Comparison of ENCODE assay signal across 1 cellular context in genomic region chr16:84043486-84044107, GRCh38.
TF ChIP-seq lines count a peak whose summit lies in the region.

No MANE protein-coding gene starts in this region.

TF ChIP-seq in HepG2, 621 proteins besides CTCF, POLR2A, EP300 and RAD21 (continued from another document):
- TF ChIP-seq ZNF260 (CRISPR knock-in tag; IDR thresholded peaks at IDR 0.05; ENCODE audit: borderline replicate concordance, low read depth) (no peak), REST (IDR thresholded peaks at IDR 0.05; ENCODE audit: borderline replicate concordance in 1 of 2, low read depth in 1 of 2, low read length in 2 of 2) (no peak), MTF2 (CRISPR knock-in tag; IDR thresholded peaks at IDR 0.05; ENCODE audit: borderline replicate concordance) (0 out of 2 replicates have a peak, but pooled peaks have one; percentile 51), MTERF4 (CRISPR knock-in tag; IDR thresholded peaks at IDR 0.05) (no peak), TARDBP (CRISPR knock-in tag; IDR thresholded peaks at IDR 0.05) (no peak), ZNF605 (CRISPR knock-in tag; IDR thresholded peaks at IDR 0.05) (0 out of 2 replicates have a peak, but pooled peaks have one; percentile 46), TGIF2 (CRISPR knock-in tag; IDR thresholded peaks at IDR 0.05) (no peak), DMTF1 (CRISPR knock-in tag; IDR thresholded peaks at IDR 0.05) (no peak), ZNF839 (CRISPR knock-in tag; IDR thresholded peaks at IDR 0.05; ENCODE audit: borderline replicate concordance) (0 out of 2 replicates have a peak, but pooled peaks have one; percentile 51), TSC22D2 (CRISPR knock-in tag; IDR thresholded peaks at IDR 0.05; ENCODE audit: borderline replicate concordance) (no peak), MYC (CRISPR knock-in tag; IDR thresholded peaks at IDR 0.05; ENCODE audit: borderline replicate concordance) (0 out of 2 replicates have a peak, but pooled peaks have one; percentile 13), ZNF552 (CRISPR knock-in tag; IDR thresholded peaks at IDR 0.05; ENCODE audit: borderline replicate concordance) (no peak), ZNF607 (CRISPR knock-in tag; IDR thresholded peaks at IDR 0.05; ENCODE audit: borderline replicate concordance) (no peak), ELK4 (CRISPR knock-in tag; IDR thresholded peaks at IDR 0.05; ENCODE audit: borderline replicate concordance) (no peak), ZNF296 (CRISPR knock-in tag; conservative IDR thresholded peaks at IDR 0.05) (no peak), ZNF549 (CRISPR knock-in tag; IDR thresholded peaks at IDR 0.05) (no peak)
